ENCODE assay signal across 8 cellular contexts in the genomic region with DNA sequence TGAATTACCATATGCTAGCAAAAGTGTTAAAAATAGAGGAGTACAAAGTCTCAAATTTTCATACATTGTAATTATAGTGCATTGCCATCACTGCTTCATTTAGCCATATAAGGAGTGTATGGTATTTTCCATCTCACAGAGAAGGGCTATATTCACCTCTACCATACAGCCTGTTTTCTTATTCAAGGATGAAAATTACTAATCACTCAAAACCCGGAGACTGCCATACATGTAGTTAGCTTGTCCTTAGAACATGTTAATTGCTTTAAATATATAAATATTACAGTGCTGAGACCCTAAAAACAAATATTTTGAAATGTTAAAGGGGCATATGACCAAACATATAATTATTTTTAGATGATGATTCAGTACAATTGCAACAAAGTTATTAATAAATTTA. TPM values are rescaled to one million over a fixed set of nuclear protein-coding genes. Genes with fewer than 3 reads are reported as not detected.
DNase-seq lines count a peak whose midpoint lies in the region; ATAC-seq and TF ChIP-seq lines count a peak whose summit lies in the region.

No MANE protein-coding gene starts in this region.

- no peak overlapping the region for H3K27ac ChIP-seq in CD8-positive, alpha-beta memory T cell (ENCODE audit: low read depth, low read length)
- no peak overlapping the region; the same call in 1 of the 2 replicates for H3K27ac ChIP-seq in Panc1 (ENCODE audit: low read length)

- peak overlapping the region in 6 of 8 donors; percentile 71 to 89 (median 86) for H3K27ac Mint-ChIP-seq in CD8-positive, alpha-beta memory T cell
- H3K27ac Mint-ChIP-seq in progenitor cell of endocrine pancreas = peak overlapping the region; percentile 97

- no TSS peak for BruUV-seq in Panc1 (replicated peaks; lab: Mats Ljungman, UMichigan)

- no peaks in the 10 kb centered on the region for H3K27me3 ChIP-seq in CD8-positive, alpha-beta memory T cell (ENCODE audit: insufficient read depth, low read length, poor library complexity, severe bottlenecking)
- H3K27me3 ChIP-seq in Panc1 (ENCODE audit: control insufficient read depth, insufficient read depth, low read length) = no peaks in the 10 kb centered on the region

- DNase-seq in CD8-positive, alpha-beta memory T cell = no peak
- no peak for DNase-seq in Panc1 (ENCODE audit: low read depth, low spot score)
- no peak for DNase-seq in epithelial cell of proximal tubule (ENCODE audit: low read depth)
- no peak for DNase-seq in progenitor cell of endocrine pancreas (ENCODE audit: low spot score, unreplicated experiment)
- DNase-seq in RKO (ENCODE audit: low spot score) = no peak

- CTCF ChIA-PET in CD8-positive, alpha-beta memory T cell (lab: Charles Lee) = interaction anchor here (1.5 kb wide), 1 partner anchor 44 kb away, joined by 3 read pairs; no protein-coding TSS in a partner anchor
- CTCF ChIA-PET in Panc1 (lab: Charles Lee) = interaction anchor here (0.7 kb wide), 1 partner anchor 194 kb away, joined by 3 read pairs; no protein-coding TSS in a partner anchor

- H3K4me1 Mint-ChIP-seq in CD8-positive, alpha-beta memory T cell = peaks cover 43 to 56% (median 53%) of the 10 kb centered on the region in 3 donors
- peaks cover 14% of the 10 kb centered on the region for H3K4me1 Mint-ChIP-seq in progenitor cell of endocrine pancreas (ENCODE audit: low read depth)

- intact Hi-C loops in Panc1 (cut with micrococcal nuclease; ENCODE audit: unreplicated experiment) = loop anchor here (5.0 kb wide), 1 partner anchor 51 kb away; a partner anchor contains a TSS

- H3K36me3 ChIP-seq in CD8-positive, alpha-beta memory T cell (ENCODE audit: insufficient read depth, low read length) = no peaks in the 10 kb centered on the region
- no peaks in the 10 kb centered on the region for H3K36me3 ChIP-seq in Panc1 (ENCODE audit: control insufficient read depth, insufficient read depth, low read length)

- POLR2A ChIA-PET in CD8-positive, alpha-beta memory T cell (lab: Charles Lee) = no interaction called here
- POLR2A ChIA-PET in Panc1 (lab: Charles Lee) = no interaction called here

- peaks cover 8% of the 10 kb centered on the region for H3K4me1 ChIP-seq in CD8-positive, alpha-beta memory T cell (ENCODE audit: insufficient read depth, low read length)
- peaks cover 17% of the 10 kb centered on the region for H3K4me1 ChIP-seq in Panc1 (ENCODE audit: control insufficient read depth, insufficient read depth, low read length)

- in situ Hi-C loops in Panc1 (cut with HindIII; ENCODE audit: low pct_unique_long_range_greater_than_20kb, low sequenced_read_pairs) = no loop called here

- H3K36me3 Mint-ChIP-seq in CD8-positive, alpha-beta memory T cell = peaks cover 0 to 12% (median 1%) of the 10 kb centered on the region in 3 donors
- no peaks in the 10 kb centered on the region for H3K36me3 Mint-ChIP-seq in progenitor cell of endocrine pancreas (ENCODE audit: insufficient read depth)

- peak overlapping the region in 6 of 7 donors; percentile 90 to 99 (median 96) for H3K4me3 Mint-ChIP-seq in CD8-positive, alpha-beta memory T cell
- peak overlapping the region; percentile 87 for H3K4me3 Mint-ChIP-seq in progenitor cell of endocrine pancreas (ENCODE audit: low read depth)

- no peak overlapping the region for H3K4me3 ChIP-seq in CD8-positive, alpha-beta memory T cell (ENCODE audit: low read length)
- H3K4me3 ChIP-seq in Panc1 (ENCODE audit: low read depth in 2 of 2, low read length in 2 of 2) (peak overlapping the region; percentile 70 to 75), epithelial cell of proximal tubule (ENCODE audit: low read depth, low read length) (peak overlapping the region; percentile 71)

- no peak for ATAC-seq in Panc1
- no peak for ATAC-seq in GM18873 (IDR thresholded peaks at IDR 0.05; ENCODE audit: low FRiP score, unreplicated experiment)
- no peak for ATAC-seq in HG03039 (IDR thresholded peaks at IDR 0.05; ENCODE audit: unreplicated experiment)
- no peak for ATAC-seq in GM21423 (IDR thresholded peaks at IDR 0.05; ENCODE audit: unreplicated experiment)

- no peaks in the 10 kb centered on the region for H3K9me3 ChIP-seq in CD8-positive, alpha-beta memory T cell (ENCODE audit: low read length)
- no peaks in the 10 kb centered on the region for H3K9me3 ChIP-seq in Panc1 (ENCODE audit: control insufficient read depth, insufficient read depth, low read depth, low read length)

- TF ChIP-seq CTCF in Panc1 (IDR thresholded peaks at IDR 0.05) = no peak
- no peak for TF ChIP-seq CTCF in epithelial cell of proximal tubule (conservative IDR thresholded peaks at IDR 0.05; ENCODE audit: low read depth, low read length)
- TF ChIP-seq CTCF in progenitor cell of endocrine pancreas (IDR thresholded peaks at IDR 0.05; ENCODE audit: unreplicated experiment) = no peak

- H3K9me3 Mint-ChIP-seq in CD8-positive, alpha-beta memory T cell = no peaks in the 10 kb centered on the region
- H3K9me3 Mint-ChIP-seq in progenitor cell of endocrine pancreas (ENCODE audit: low read depth) = no peaks in the 10 kb centered on the region

- H3K27me3 Mint-ChIP-seq in CD8-positive, alpha-beta memory T cell = no peaks in the 10 kb centered on the region
- H3K27me3 Mint-ChIP-seq in progenitor cell of endocrine pancreas = peaks cover 27% of the 10 kb centered on the region

RNA-seq across cellular contexts. Expression of a gene that starts 49.4 kb away (rescaled TPM):
- total RNA-seq in CD8-positive, alpha-beta memory T cell = 1 to 10 TPM; 2.1 TPM
- 1.6 TPM for polyA plus RNA-seq in CD8-positive, alpha-beta memory T cell
- total RNA-seq in Panc1 (2021; ENCODE audit: unreplicated experiment) = 2.4 TPM
- 0.99 TPM for polyA plus RNA-seq in Panc1 (2012; ENCODE audit: insufficient read length)
- total RNA-seq in epithelial cell of proximal tubule = 0.52 and 0.58 TPM in 2 replicates
- 2.1 and 2.3 TPM in 2 replicates for total RNA-seq in progenitor cell of endocrine pancreas

RNA-seq across cellular contexts. Expression of a gene that starts 49.5 kb away (rescaled TPM):
- 10 to 100 TPM; 30.6 to 33.0 TPM for total RNA-seq in CD8-positive, alpha-beta memory T cell
- 29.2 TPM for polyA plus RNA-seq in CD8-positive, alpha-beta memory T cell
- total RNA-seq in Panc1 (2021; ENCODE audit: unreplicated experiment) (66.2 TPM), epithelial cell of proximal tubule (7.6 and 9.6 TPM in 2 replicates), progenitor cell of endocrine pancreas (59.9 and 61.6 TPM in 2 replicates)
- polyA plus RNA-seq in Panc1 (2012; ENCODE audit: insufficient read length) = 36.7 TPM
